Comparison of ENCODE assay signal across 13 cellular contexts in the genomic region with DNA sequence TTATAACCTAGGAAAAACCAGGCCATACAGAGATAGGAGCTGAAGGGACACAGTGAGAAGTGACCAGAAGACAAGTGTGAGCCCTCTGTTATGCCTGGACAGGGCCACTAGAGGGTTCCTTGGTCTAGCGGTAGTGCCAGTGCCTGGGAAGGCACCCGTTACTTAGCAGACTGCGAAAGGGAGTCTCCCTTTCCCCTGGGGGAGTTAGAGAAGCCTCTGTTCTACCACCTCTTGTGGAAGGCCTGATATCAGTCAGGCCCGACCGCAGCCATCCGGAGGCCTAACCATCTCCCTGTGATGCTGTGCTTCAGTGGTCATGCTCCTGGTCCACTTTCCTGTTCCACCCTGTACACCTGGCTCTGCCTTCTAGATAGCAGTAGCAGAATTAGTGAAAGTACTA. TPM values are rescaled to one million over a fixed set of nuclear protein-coding genes. Genes with fewer than 3 reads are reported as not detected.
DNase-seq lines count a peak whose midpoint lies in the region; ATAC-seq, FAIRE-seq and TF ChIP-seq lines count a peak whose summit lies in the region.
"Not testable (repeated sequence)": the region's sequence is repeated elsewhere in the genome, so short reads cannot be mapped to it uniquely, and the experiment has no call there.
"Had no signal": no experiment of that assay in that cellular context is flagged by ENCODE, and none has a peak within 500 bp of the region (broad histone marks: within the 10 kb centered on the region; RNA-seq: fewer than 3 reads in every experiment).

No MANE protein-coding gene starts in this region.

- H3K36me3 ChIP-seq in OCI-LY3 (replicated peaks; ENCODE audit: low read depth, low read length); pancreas: not testable (repeated sequence)

- H3K4me1 ChIP-seq in OCI-LY3 (ENCODE audit: low read length); pancreas: not testable (repeated sequence)

- not testable (repeated sequence) for H3K4me3 Mint-ChIP-seq in activated CD4-positive, alpha-beta memory T cell treated with anti-CD3 and anti-CD28 coated beads for 36 hours; endothelial cell (ENCODE audit: unreplicated experiment)

- not testable (repeated sequence) for H3K9me3 ChIP-seq in OCI-LY3 (ENCODE audit: insufficient read depth, low read length); pancreas

- not testable (repeated sequence) for H3K9me3 Mint-ChIP-seq in activated CD4-positive, alpha-beta memory T cell treated with anti-CD3 and anti-CD28 coated beads for 36 hours; endothelial cell (ENCODE audit: unreplicated experiment)

- peak; percentile 45 for TF ChIP-seq CTCF in AG09309 (IDR thresholded peaks at IDR 0.05; ENCODE audit: control insufficient read depth, insufficient read depth, low read depth, low read length, missing control alignments)
- TF ChIP-seq CTCF in GM12874 (IDR thresholded peaks at IDR 0.05; ENCODE audit: insufficient read depth, low read depth, low read length) = 0 out of 2 replicates have a peak, but pooled peaks have one; percentile 12
- peak; percentile 34 for TF ChIP-seq CTCF in OCI-LY3 (IDR thresholded peaks at IDR 0.05; ENCODE audit: low read depth, low read length)
- not testable (repeated sequence) for TF ChIP-seq CTCF in endothelial cell (IDR thresholded peaks at IDR 0.05; ENCODE audit: unreplicated experiment)
- TF ChIP-seq CTCF in pancreas (IDR thresholded peaks at IDR 0.05) = peak in 3 of 4 donors; percentile 12 to 27 (median 18)

- H3K27ac ChIP-seq in OCI-LY3 (ENCODE audit: low read length); pancreas: not testable (repeated sequence)

- not testable (repeated sequence) for H4K20me1 ChIP-seq in OCI-LY3 (ENCODE audit: insufficient read depth, low read length)

- H3K9ac ChIP-seq in OCI-LY3 (ENCODE audit: low read length) = not testable (repeated sequence)

- H3K27ac Mint-ChIP-seq in activated CD4-positive, alpha-beta memory T cell treated with anti-CD3 and anti-CD28 coated beads for 36 hours; endothelial cell (ENCODE audit: unreplicated experiment): not testable (repeated sequence)

- intact Hi-C loops in activated CD4-positive, alpha-beta memory T cell treated with anti-CD3 and anti-CD28 coated beads for 36 hours (cut with micrococcal nuclease); pancreas (cut with DNase I): not testable (repeated sequence)

- POLR2A ChIA-PET in activated CD4-positive, alpha-beta memory T cell treated with anti-CD3 and anti-CD28 coated beads for 36 hours (lab: Charles Lee) = not testable (repeated sequence)

- H3K4me2 ChIP-seq in OCI-LY3 (ENCODE audit: low read length) = peak overlapping the region; percentile 41; the same call in 1 of the 2 replicates

- not testable (repeated sequence) for H2AFZ ChIP-seq in OCI-LY3 (ENCODE audit: low read depth, low read length)

- H3K4me3 ChIP-seq in AG09309 (ENCODE audit: control insufficient read depth, low read depth, low read length); OCI-LY3 (ENCODE audit: low read length); pancreas: not testable (repeated sequence)

- CTCF ChIA-PET in activated CD4-positive, alpha-beta memory T cell treated with anti-CD3 and anti-CD28 coated beads for 36 hours (lab: Charles Lee) = not testable (repeated sequence)

- H3K27me3 ChIP-seq in OCI-LY3 (ENCODE audit: low read depth, low read length); pancreas: not testable (repeated sequence)

- peak; percentile 50 for ATAC-seq in HG03175 (IDR thresholded peaks at IDR 0.05; ENCODE audit: unreplicated experiment)
- not testable (repeated sequence) for ATAC-seq in pancreas

- 15 to 37% methylated on average over 6 of the region's 6 CpGs for WGBS in pancreas, 2 donors

- H3K36me3 Mint-ChIP-seq in activated CD4-positive, alpha-beta memory T cell treated with anti-CD3 and anti-CD28 coated beads for 36 hours; endothelial cell (ENCODE audit: low read depth, unreplicated experiment): not testable (repeated sequence)

- H3K4me1 Mint-ChIP-seq in activated CD4-positive, alpha-beta memory T cell treated with anti-CD3 and anti-CD28 coated beads for 36 hours (ENCODE audit: low read depth); endothelial cell (ENCODE audit: unreplicated experiment): not testable (repeated sequence)

- FAIRE-seq in pancreas (lab: Jason Lieb, UNC) = not testable (repeated sequence)

- not testable (repeated sequence) for H3K79me2 ChIP-seq in OCI-LY3 (ENCODE audit: low read length)

- DNase-seq in AG09309 (ENCODE audit: low read depth) = not testable (repeated sequence)
- peak; percentile 17 for DNase-seq in activated CD4-positive, alpha-beta memory T cell treated with anti-CD3 and anti-CD28 coated beads for 36 hours
- peak; percentile 33 for DNase-seq in endothelial cell (ENCODE audit: low spot score)
- DNase-seq in inferior parietal cortex (ENCODE audit: extremely low spot score) = peak; percentile 2
- peak in 1 of 6 donors; percentile 28 for DNase-seq in pancreas

- H3K27me3 Mint-ChIP-seq in activated CD4-positive, alpha-beta memory T cell treated with anti-CD3 and anti-CD28 coated beads for 36 hours; endothelial cell (ENCODE audit: unreplicated experiment): not testable (repeated sequence)

RNA-seq across cellular contexts. Expression of a gene that starts 14.3 kb away (rescaled TPM):
- 1 to 10 TPM; 7.0 to 8.8 TPM for total RNA-seq in activated CD4-positive, alpha-beta memory T cell treated with anti-CD3 and anti-CD28 coated beads for 36 hours
- total RNA-seq in endothelial cell (ENCODE audit: unreplicated experiment) (34.0 TPM), pancreas (10 to 100 TPM in 2 of 6 donors, 1 to 10 TPM in 4; 7.3 to 16.4 (median 9.1) TPM)
- 10 to 100 TPM; 52.8 to 62.9 TPM for polyA plus RNA-seq in pancreas

RNA-seq across cellular contexts. Expression of a gene that starts 32.2 kb away (rescaled TPM):
- total RNA-seq in activated CD4-positive, alpha-beta memory T cell treated with anti-CD3 and anti-CD28 coated beads for 36 hours = under 1 TPM; 0.17 to 0.19 TPM
- total RNA-seq in endothelial cell (ENCODE audit: unreplicated experiment) (2.6 TPM), pancreas (under 1 TPM; 0.37 to 0.67 (median 0.59) TPM)
- 1 to 10 TPM in 1 of 2 donors, under 1 TPM in 1; 0.80 to 1.2 TPM for polyA plus RNA-seq in pancreas
- polyA plus RNA-seq: IgD-negative memory B cell had no signal

RNA-seq across cellular contexts. Expression of a gene that starts 34.1 kb away (rescaled TPM):
- total RNA-seq in activated CD4-positive, alpha-beta memory T cell treated with anti-CD3 and anti-CD28 coated beads for 36 hours = 10 to 100 TPM; 27.9 to 29.4 TPM
- total RNA-seq in endothelial cell (ENCODE audit: unreplicated experiment) = 79.1 TPM
- total RNA-seq in pancreas = 10 to 100 TPM; 10.6 to 34.7 (median 16.3) TPM
- polyA plus RNA-seq in pancreas = 10 to 100 TPM; 55.5 to 72.9 TPM

RNA-seq across cellular contexts. Expression of a gene that starts 43.9 kb away (rescaled TPM):
- under 1 TPM; 0.67 to 0.68 TPM for total RNA-seq in activated CD4-positive, alpha-beta memory T cell treated with anti-CD3 and anti-CD28 coated beads for 36 hours
- total RNA-seq in endothelial cell (ENCODE audit: unreplicated experiment) (13.1 TPM), pancreas (1 to 10 TPM; 1.8 to 6.1 (median 2.9) TPM)
- 1 to 10 TPM; 4.5 to 8.6 TPM for polyA plus RNA-seq in pancreas
- total RNA-seq: activated B cell treated with CpG ODN at 0.5 μM for 24 hours had no signal
- polyA plus RNA-seq: IgD-negative memory B cell had no signal

RNA-seq across cellular contexts. Expression of a gene that starts 54.1 kb away (rescaled TPM):
- total RNA-seq in activated CD4-positive, alpha-beta memory T cell treated with anti-CD3 and anti-CD28 coated beads for 36 hours = not detected
- not detected for total RNA-seq in endothelial cell (ENCODE audit: unreplicated experiment)
- total RNA-seq in pancreas = not detected
- polyA plus RNA-seq in pancreas = not detected
- total RNA-seq: activated B cell treated with CpG ODN at 0.5 μM for 24 hours; activated naive CD8-positive, alpha-beta T cell treated with anti-CD3 and anti-CD28 coated beads for 36 hours; mesenteric fat pad; ureter had no signal
- polyA plus RNA-seq: IgD-negative memory B cell had no signal
